In the genomic region with DNA sequence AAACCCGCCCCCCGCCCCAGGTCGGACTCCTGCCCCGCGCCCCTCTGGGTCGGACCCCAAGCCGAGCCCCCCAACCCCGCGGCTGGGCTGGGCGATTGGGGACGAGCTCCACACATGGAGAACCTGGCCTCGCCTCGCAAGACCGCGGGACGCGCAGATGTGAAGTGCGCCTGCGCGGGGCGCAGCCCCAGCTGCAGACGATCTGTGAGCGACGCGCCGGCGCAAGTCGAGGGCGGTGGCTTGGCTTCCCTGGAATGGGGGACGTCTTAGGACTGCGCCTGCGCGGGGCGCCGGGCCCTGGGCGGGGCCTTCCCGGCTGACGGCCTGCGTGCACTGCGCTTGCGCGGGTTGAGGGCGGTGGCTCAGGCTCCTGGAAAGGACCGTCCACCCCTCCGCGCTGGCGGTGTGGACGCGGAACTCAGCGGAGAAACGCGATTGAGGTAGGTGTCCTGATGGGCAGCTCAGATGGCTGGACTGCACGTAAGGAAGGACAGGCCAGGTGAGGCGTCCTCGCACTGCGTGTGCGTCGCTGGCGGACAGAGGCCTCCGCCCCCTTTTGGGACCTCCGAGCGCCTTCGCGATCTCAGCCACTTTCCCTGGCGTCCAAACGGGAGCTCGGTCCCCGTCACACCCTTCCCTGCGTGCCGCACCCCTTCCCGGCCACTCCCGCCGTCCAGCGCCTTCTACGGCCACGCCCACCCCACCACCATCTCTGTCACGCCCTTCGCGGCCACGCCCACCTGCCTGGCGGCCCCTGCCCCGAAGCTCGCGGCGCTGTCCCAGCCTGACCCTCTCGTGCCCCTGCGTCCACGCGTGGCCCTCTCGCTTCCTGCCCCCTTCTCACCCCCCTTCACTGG, we compare ENCODE assay signal across 8 cellular contexts. TPM values are rescaled to one million over a fixed set of nuclear protein-coding genes. Genes with fewer than 3 reads are reported as not detected.
A peak's percentile ranks its signal among the peaks of the same experiment; 100 is the strongest.
DNase-seq lines count a peak whose midpoint lies in the region; ATAC-seq and TF ChIP-seq lines count a peak whose summit lies in the region.

Gene PRMT2, plus strand, starts transcription at position 351 of the 857 bp plus-strand sequence. CDS start 1,278 bp downstream, outside the sequence.

- BruUV-seq in PC-3 (replicated peaks; lab: Mats Ljungman, UMichigan), result no TSS peak

- H2AFZ ChIP-seq in PC-3 (ENCODE audit: low read length), result peak within 1 kb of the TSS; percentile 86

- H3K9me2 ChIP-seq in PC-3 (replicated peaks; ENCODE audit: low read length), result no peaks in the 10 kb centered on the region

- CTCF ChIA-PET in PC-3 (lab: Charles Lee), result interaction anchor here (0.7 kb wide), 1 partner anchor 8 kb away, joined by 13 read pairs; no protein-coding TSS in a partner anchor

- H4K20me1 ChIP-seq in PC-3 (ENCODE audit: low read length), result peaks cover 17% of the 10 kb centered on the region

- peak; percentile 94 for DNase-seq in DMS153 treated with DMSO at 0.1 percent for 48 hours (lab: John Stamatoyannopoulos, UW; ENCODE audit: unreplicated experiment)
- peak; percentile 94 for DNase-seq in Jurkat, Clone E6-1 (ENCODE audit: low read depth, low spot score)
- DNase-seq in PC-3, result peak; percentile 98
- DNase-seq in activated T-cell treated with anti-CD3 and anti-CD28 coated beads for 48 hours (ENCODE audit: low read depth), result peak; percentile 98
- DNase-seq in epithelial cell of prostate (ENCODE audit: low read depth, low spot score), result peak; percentile 78
- peak; percentile 97 to 100 (median 99) for DNase-seq in mucosa of descending colon
- DNase-seq in stimulated activated CD8-positive, alpha-beta memory T cell treated with anti-CD3 and anti-CD28 coated beads, Interleukin-4, amount 100 ng/mL, for 1 hour (ENCODE audit: low read depth in 2 of 2, low spot score in 1 of 2), result peak; percentile 93 to 96

- H3K79me2 ChIP-seq in PC-3 (ENCODE audit: low read length), result peaks cover 47% of the 10 kb centered on the region

- H3K9me3 ChIP-seq in PC-3 (ENCODE audit: low read length) (no peaks in the 10 kb centered on the region), mucosa of descending colon (no peaks in the 10 kb centered on the region)

- TF ChIP-seq CTCF in PC-3 (conservative IDR thresholded peaks at IDR 0.05; ENCODE audit: low read depth, low read length) (no peak; the same call in 1 of the 2 replicates), mucosa of descending colon (IDR thresholded peaks at IDR 0.05) (no peak)

- H3K4me3 ChIP-seq in Jurkat, Clone E6-1 (ENCODE audit: low read length), result peak within 1 kb of the TSS; percentile 81
- H3K4me3 ChIP-seq in PC-3 (ENCODE audit: low read length) (peak within 1 kb of the TSS; percentile 90), mucosa of descending colon (peak within 1 kb of the TSS; percentile 71)

- H3K4me2 ChIP-seq in PC-3 (ENCODE audit: low read length), result peak within 1 kb of the TSS; percentile 97

- no peaks in the 10 kb centered on the region for H3K27me3 ChIP-seq in PC-3 (ENCODE audit: low read length)

- ATAC-seq in GM21619 (IDR thresholded peaks at IDR 0.05; ENCODE audit: unreplicated experiment) (peak; percentile 74), PC-3 (peak; percentile 79), mucosa of descending colon (peak; percentile 97)

- POLR2A ChIA-PET in PC-3 (lab: Charles Lee; ENCODE audit: unreplicated experiment), result interaction anchor here (0.7 to 1.5 kb wide), 2 partner anchors 135 to 761 kb away, joined by 11 to 19 read pairs; no protein-coding TSS in a partner anchor

- intact Hi-C loops in PC-3 (cut with micrococcal nuclease) (no loop called here), mucosa of descending colon (cut with DNase I, micrococcal nuclease) (no loop called here)

- peaks cover 50% of the 10 kb centered on the region for H3K4me1 ChIP-seq in PC-3 (ENCODE audit: insufficient read depth, low read length)
- H3K4me1 ChIP-seq in mucosa of descending colon (ENCODE audit: low read depth), result peaks cover 8% of the 10 kb centered on the region

- peak within 1 kb of the TSS; percentile 98 for H3K9ac ChIP-seq in PC-3 (ENCODE audit: low read length)

- no peaks in the 10 kb centered on the region for H3F3A ChIP-seq in PC-3 (ENCODE audit: low read length, unreplicated experiment)

- peaks cover 3% of the 10 kb centered on the region; the same call in 1 of the 2 replicates for H3K36me3 ChIP-seq in PC-3 (ENCODE audit: low read depth, low read length)
- H3K36me3 ChIP-seq in mucosa of descending colon (ENCODE audit: low read depth), result no peaks in the 10 kb centered on the region

- H3K27ac ChIP-seq in PC-3 (ENCODE audit: low read length) (peak within 1 kb of the TSS; percentile 97), epithelial cell of prostate (peak within 1 kb of the TSS; percentile 89)

RNA-seq across cellular contexts. Expression of gene PRMT2, which starts in this region (rescaled TPM):
- 100 TPM for polyA plus RNA-seq in Jurkat, Clone E6-1 (2012; ENCODE audit: insufficient read depth, insufficient read length)
- 101 and 128 TPM in 2 replicates for total RNA-seq in PC-3 (2014; rRNA removed)
- 100 to 1,000 TPM in 1 of 3 donors, 10 to 100 TPM in 2; 62.7 to 122 (median 71.1) TPM for total RNA-seq in mucosa of descending colon

Comparison
In these comparisons a context has a peak if more than half of its experiments do, and no peak if none do; other contexts are left out.
1. Peak in every context shown above with its lines: DNase-seq, ATAC-seq, H3K4me3 ChIP-seq and H3K27ac ChIP-seq.